9 cellular contexts compared by ENCODE assay signal in the genomic region with DNA sequence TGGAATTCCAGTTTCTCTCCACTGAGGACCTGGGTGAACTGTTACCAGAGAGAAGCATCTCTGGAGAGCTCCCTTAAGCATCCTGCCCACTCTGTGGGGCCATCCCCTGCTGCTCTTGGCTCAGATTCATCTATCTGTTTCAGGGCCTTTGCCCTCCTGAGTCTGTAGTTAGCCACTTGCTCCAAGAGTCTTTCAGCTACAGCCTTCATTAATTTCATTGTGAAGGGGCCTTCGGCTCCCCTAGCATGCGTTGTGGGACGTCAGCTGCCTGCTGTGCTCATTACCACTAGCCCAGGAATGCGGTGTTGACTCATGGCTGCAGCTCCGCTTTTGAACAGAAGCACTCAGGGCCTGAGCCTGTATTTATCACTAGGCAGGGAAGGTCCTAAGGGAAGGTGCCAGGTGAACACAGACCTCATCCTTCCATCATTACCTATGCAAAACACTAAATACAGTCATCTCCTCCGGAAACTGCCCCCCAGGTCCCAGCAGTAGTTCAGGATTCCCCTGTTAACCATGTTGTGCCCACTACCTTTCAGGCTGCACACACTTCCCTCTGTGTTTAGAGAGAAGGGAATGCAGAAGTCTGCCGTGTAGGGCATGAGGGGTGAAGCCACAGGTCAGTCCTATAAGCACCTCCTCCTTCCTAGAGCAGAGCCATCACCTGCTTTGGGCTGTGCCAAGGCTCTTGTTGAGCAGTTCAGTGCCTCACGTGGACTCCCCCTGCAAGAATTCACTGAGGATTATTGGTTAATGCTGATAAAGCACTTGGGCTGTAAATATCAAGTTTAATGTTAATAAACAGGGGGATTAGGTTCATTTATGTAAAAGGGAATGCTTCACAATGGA.
A peak's percentile ranks its signal among the peaks of the same experiment; 100 is the strongest.
DNase-seq lines count a peak whose midpoint lies in the region; ATAC-seq, FAIRE-seq and TF ChIP-seq lines count a peak whose summit lies in the region.
"Had no signal": no experiment of that assay in that cellular context is flagged by ENCODE, and none has a peak within 500 bp of the region (broad histone marks: within the 10 kb centered on the region; RNA-seq: fewer than 3 reads in every experiment).

No MANE protein-coding gene starts in this region.

- intact Hi-C loops in posterior vena cava (cut with DNase I): no loop called here

- H3K36me3 Mint-ChIP-seq in progenitor cell of endocrine pancreas (ENCODE audit: insufficient read depth): no peaks in the 10 kb centered on the region

- FAIRE-seq in RCC 7860 (lab: Jason Lieb, UNC) (peak; percentile 87), GM12891 (lab: Jason Lieb, UNC) (no peak)
- FAIRE-seq: kidney had no signal

- peak overlapping the region; percentile 39 for H3K27ac Mint-ChIP-seq in progenitor cell of endocrine pancreas

- no peaks in the 10 kb centered on the region for H4K20me1 ChIP-seq in GM23248 (ENCODE audit: insufficient read depth)

- no peak overlapping the region for H3K4me3 ChIP-seq in GM23248

- no peaks in the 10 kb centered on the region for H3K9me3 ChIP-seq in GM23248 (ENCODE audit: low read depth)

- H3K9me3 Mint-ChIP-seq in progenitor cell of endocrine pancreas (ENCODE audit: low read depth): no peaks in the 10 kb centered on the region

- no peaks in the 10 kb centered on the region for H3K9me2 ChIP-seq in GM23248 (ENCODE audit: insufficient read depth)

- peak; percentile 95 for DNase-seq in GM23248
- DNase-seq in RCC 7860 (ENCODE audit: low spot score): peak; percentile 90
- peak; percentile 72 for DNase-seq in fibroblast of the conjunctiva (ENCODE audit: low read depth)
- DNase-seq in progenitor cell of endocrine pancreas (ENCODE audit: low spot score, unreplicated experiment): peak; percentile 44
- DNase-seq in foreskin keratinocyte: no peak
- DNase-seq in NCI-H2171 (lab: John Stamatoyannopoulos, UW): no peak
- DNase-seq in GM12891 (ENCODE audit: insufficient read length, low spot score): no peak
- no peak for DNase-seq in posterior vena cava (ENCODE audit: low spot score)
- DNase-seq: kidney had no signal

- H3K4me1 ChIP-seq in GM23248 (ENCODE audit: insufficient read depth) (peaks cover 40% of the 10 kb centered on the region), foreskin keratinocyte (no peaks in the 10 kb centered on the region)

- TF ChIP-seq CTCF in progenitor cell of endocrine pancreas (IDR thresholded peaks at IDR 0.05; ENCODE audit: unreplicated experiment): no peak
- no peak for TF ChIP-seq CTCF in foreskin keratinocyte (conservative IDR thresholded peaks at IDR 0.05)

- H3K79me2 ChIP-seq in GM23248 (ENCODE audit: insufficient read depth): peaks cover 63% of the 10 kb centered on the region

- no peak overlapping the region for H3K4me3 Mint-ChIP-seq in progenitor cell of endocrine pancreas (ENCODE audit: low read depth)

- H3K27me3 Mint-ChIP-seq in progenitor cell of endocrine pancreas: peaks cover 33% of the 10 kb centered on the region

- no peaks in the 10 kb centered on the region for H3K27me3 ChIP-seq in GM23248 (replicated peaks; ENCODE audit: insufficient read depth)
- H3K27me3 ChIP-seq in foreskin keratinocyte: no peaks in the 10 kb centered on the region

- H3K36me3 ChIP-seq in GM23248 (ENCODE audit: low read depth): no peaks in the 10 kb centered on the region

- peak overlapping the region; percentile 57 for H3K4me2 ChIP-seq in GM23248 (ENCODE audit: unreplicated experiment)

- no peak for ATAC-seq in foreskin keratinocyte

- TF ChIP-seq POLR2A in GM12891 (IDR thresholded peaks at IDR 0.05; ENCODE audit: low read depth, low read length): no peak

- H3K4me1 Mint-ChIP-seq in progenitor cell of endocrine pancreas (ENCODE audit: low read depth): peaks cover 15% of the 10 kb centered on the region

- peak overlapping the region; percentile 62 for H3K9ac ChIP-seq in GM23248

- peak overlapping the region; percentile 40; the same call in 1 of the 2 replicates for H2AFZ ChIP-seq in GM23248

- 17 to 22% methylated on average over 8 of the region's 8 CpGs for WGBS in GM23248 (ENCODE audit: low coverage in 1 of 2, low lambda C conversion rate in 2 of 2, missing lambda C conversion rate in 2 of 2), 2 experiments

- peak overlapping the region; percentile 91 for H3K27ac ChIP-seq in GM23248
- H3K27ac ChIP-seq in foreskin keratinocyte: no peak overlapping the region

- in situ Hi-C loops in GM23248 (cut with MboI): no loop called here

- peaks cover 40% of the 10 kb centered on the region for H3F3A ChIP-seq in GM23248 (ENCODE audit: insufficient read depth)

TF ChIP-seq in GM12891, 5 proteins besides CTCF, POLR2A, EP300 and RAD21:
- no peak for TF ChIP-seq SPI1 (IDR thresholded peaks at IDR 0.05; ENCODE audit: low read depth, low read length)
- TF ChIP-seq POLR2AphosphoS5 (IDR thresholded peaks at IDR 0.05; ENCODE audit: low read depth, low read length): no peak
- TF ChIP-seq TAF1 (IDR thresholded peaks at IDR 0.05; ENCODE audit: low read depth, low read length): no peak
- TF ChIP-seq POU2F2 (IDR thresholded peaks at IDR 0.05; ENCODE audit: low read depth, low read length): no peak
- no peak for TF ChIP-seq PAX5 (IDR thresholded peaks at IDR 0.05; ENCODE audit: insufficient read depth, low read length, severe bottlenecking)

Comparison
In these comparisons a context has a peak if more than half of its experiments do, and no peak if none do; other contexts are left out.
1. DNase-seq: peak in GM23248 (single experiment), RCC 7860 (single experiment), fibroblast of the conjunctiva (single experiment) and progenitor cell of endocrine pancreas (single experiment); none in foreskin keratinocyte (0 of 2), NCI-H2171 (single experiment), GM12891 (single experiment) and posterior vena cava (single experiment).